ENCODE assay signal across 10 cellular contexts in the genomic region with DNA sequence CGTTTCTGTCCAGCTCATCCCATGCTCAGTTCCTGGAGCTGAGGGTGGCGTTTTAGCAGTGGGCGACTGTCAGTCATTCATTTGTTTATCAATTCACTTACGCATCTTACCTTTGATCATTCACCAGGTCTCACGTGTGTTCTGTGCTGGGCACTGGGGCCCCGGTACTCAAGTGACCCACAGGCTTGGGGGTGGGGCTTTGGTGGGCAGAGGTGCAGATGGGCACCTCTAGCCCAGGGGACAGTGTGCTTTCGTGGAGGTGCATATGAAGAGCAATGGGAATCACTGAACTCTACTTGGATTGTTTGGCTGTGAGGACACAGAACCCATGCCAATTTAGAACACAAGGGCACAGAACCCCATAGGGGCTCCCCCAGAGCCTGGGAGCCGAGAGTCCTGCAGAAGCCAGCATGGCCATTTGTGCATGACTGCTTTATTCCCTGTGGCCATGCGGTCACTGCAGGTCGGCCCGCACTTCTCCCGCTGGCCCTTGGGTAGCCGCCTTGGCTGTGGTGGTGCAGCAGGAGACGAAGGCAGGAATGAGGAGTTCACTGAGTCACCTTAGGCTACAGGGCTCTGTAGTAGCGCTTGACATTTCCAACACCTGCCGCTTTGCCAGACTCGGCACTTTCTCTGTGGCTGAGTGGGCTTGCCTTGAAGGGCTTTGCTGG.
"Had no signal": no experiment of that assay in that cellular context is flagged by ENCODE, and none has a peak within 500 bp of the region (broad histone marks: within the 10 kb centered on the region; RNA-seq: fewer than 3 reads in every experiment).

No MANE protein-coding gene starts in this region.

- H3K36me3 Mint-ChIP-seq: activated naive CD8-positive, alpha-beta T cell treated with anti-CD3 and anti-CD28 coated beads, Interleukin-2, amount 10 ng/mL, durations not matched to agents 7 days and 5 days had no signal

- H3K27me3 Mint-ChIP-seq: activated CD4-positive, alpha-beta memory T cell treated with anti-CD3 and anti-CD28 coated beads, Interleukin-2, amount 10 ng/mL, durations not matched to agents 7 days and 5 days; activated naive CD8-positive, alpha-beta T cell treated with anti-CD3 and anti-CD28 coated beads, Interleukin-2, amount 10 ng/mL, durations not matched to agents 7 days and 5 days; naive thymus-derived CD8-positive, alpha-beta T cell had no signal

- H3K9me3 Mint-ChIP-seq: activated CD4-positive, alpha-beta memory T cell treated with anti-CD3 and anti-CD28 coated beads, Interleukin-2, amount 10 ng/mL, durations not matched to agents 7 days and 5 days; activated naive CD8-positive, alpha-beta T cell treated with anti-CD3 and anti-CD28 coated beads, Interleukin-2, amount 10 ng/mL, durations not matched to agents 7 days and 5 days; naive thymus-derived CD8-positive, alpha-beta T cell had no signal

- H3K27ac ChIP-seq: gastrocnemius medialis, stomach, vagina had no signal

- H3K4me3 ChIP-seq: gastrocnemius medialis, stomach, vagina had no signal

- H3K4me3 Mint-ChIP-seq: activated CD4-positive, alpha-beta memory T cell treated with anti-CD3 and anti-CD28 coated beads, Interleukin-2, amount 10 ng/mL, durations not matched to agents 7 days and 5 days; activated naive CD8-positive, alpha-beta T cell treated with anti-CD3 and anti-CD28 coated beads, Interleukin-2, amount 10 ng/mL, durations not matched to agents 7 days and 5 days; naive thymus-derived CD8-positive, alpha-beta T cell had no signal

- DNase-seq: activated CD4-positive, alpha-beta memory T cell treated with anti-CD3 and anti-CD28 coated beads, Interleukin-2, amount 10 ng/mL, durations not matched to agents 7 days and 5 days; activated gamma-delta T cell treated with Interleukin-2 at 50 U/mL for 16 hours; activated naive CD8-positive, alpha-beta T cell treated with anti-CD3 and anti-CD28 coated beads, Interleukin-2, amount 10 ng/mL, durations not matched to agents 7 days and 5 days; activated T-cell treated with anti-CD3 and anti-CD28 coated beads, Interleukin-2, amount 50 U/mL, for 48 hours; naive thymus-derived CD8-positive, alpha-beta T cell; stimulated activated CD4-positive, alpha-beta T cell treated with anti-CD3 and anti-CD28 coated beads, Interleukin-4, amount 100 ng/mL, for 4 hours; stomach; T-helper 9 cell had no signal

- H3K4me1 Mint-ChIP-seq: activated CD4-positive, alpha-beta memory T cell treated with anti-CD3 and anti-CD28 coated beads, Interleukin-2, amount 10 ng/mL, durations not matched to agents 7 days and 5 days had no signal

- H3K36me3 ChIP-seq: gastrocnemius medialis, stomach, vagina had no signal

- H3K9me3 ChIP-seq: gastrocnemius medialis, stomach, vagina had no signal

- ATAC-seq: naive thymus-derived CD8-positive, alpha-beta T cell had no signal

- H3K27ac Mint-ChIP-seq: activated CD4-positive, alpha-beta memory T cell treated with anti-CD3 and anti-CD28 coated beads, Interleukin-2, amount 10 ng/mL, durations not matched to agents 7 days and 5 days; activated naive CD8-positive, alpha-beta T cell treated with anti-CD3 and anti-CD28 coated beads, Interleukin-2, amount 10 ng/mL, durations not matched to agents 7 days and 5 days had no signal

- H3K27me3 ChIP-seq: gastrocnemius medialis, stomach, vagina had no signal
